10 cellular contexts compared by ENCODE assay signal in genomic region chr2:11505652-11506610, GRCh38. TPM values are rescaled to one million over a fixed set of nuclear protein-coding genes. Genes with fewer than 3 reads are reported as not detected.
DNase-seq lines count a peak whose midpoint lies in the region; ATAC-seq and TF ChIP-seq lines count a peak whose summit lies in the region.
"Had no signal": no experiment of that assay in that cellular context is flagged by ENCODE, and none has a peak within 500 bp of the region (broad histone marks: within the 10 kb centered on the region; RNA-seq: fewer than 3 reads in every experiment).

No MANE protein-coding gene starts in this region.

- H3K27me3 Mint-ChIP-seq in activated T-cell treated with anti-CD3 and anti-CD28 coated beads, Interleukin-2, amount 50 U/mL, for 4 hours (ENCODE audit: low read depth) = peaks cover 12% of the 10 kb centered on the region

- no peak for TF ChIP-seq CTCF in upper lobe of right lung (IDR thresholded peaks at IDR 0.05)

- no peaks in the 10 kb centered on the region for H3K4me1 ChIP-seq in upper lobe of right lung

- intact Hi-C loops in upper lobe of right lung (cut with DNase I) = no loop called here

- no peaks in the 10 kb centered on the region for H3K36me3 Mint-ChIP-seq in activated T-cell treated with anti-CD3 and anti-CD28 coated beads, Interleukin-2, amount 50 U/mL, for 4 hours (ENCODE audit: insufficient read depth)

- DNase-seq in NCI-H146 (lab: John Stamatoyannopoulos, UW) (peak; percentile 35), NCI-H146 treated with DMSO at 0.1 percent for 48 hours (lab: John Stamatoyannopoulos, UW; ENCODE audit: unreplicated experiment) (no peak), amniotic epithelial cell (ENCODE audit: low read depth) (peak; percentile 46), upper lobe of right lung (no peak), inferior parietal cortex (ENCODE audit: extremely low spot score) (no peak)
- DNase-seq in activated T-cell treated with anti-CD3 and anti-CD28 coated beads, Interleukin-2, amount 50 U/mL, for 4 hours = no peak
- DNase-seq: MG63; stimulated activated CD4-positive, alpha-beta T cell treated with anti-CD3 and anti-CD28 coated beads, Interleukin-1b, Interleukin-23, amount 100 ng/mL, for 48 hours had no signal

- no peaks in the 10 kb centered on the region for H3K9me3 Mint-ChIP-seq in activated T-cell treated with anti-CD3 and anti-CD28 coated beads, Interleukin-2, amount 50 U/mL, for 4 hours

- no peaks in the 10 kb centered on the region for H3K36me3 ChIP-seq in upper lobe of right lung
- H3K36me3 ChIP-seq: MG63 had no signal

- H3K4me3 Mint-ChIP-seq in activated T-cell treated with anti-CD3 and anti-CD28 coated beads, Interleukin-2, amount 50 U/mL, for 4 hours = no peak overlapping the region

- no peak overlapping the region for H3K27ac ChIP-seq in upper lobe of right lung

- ATAC-seq in HG03066 (IDR thresholded peaks at IDR 0.05; ENCODE audit: low read depth, unreplicated experiment) (peak; percentile 66), upper lobe of right lung (peak; percentile 40), HG03460 (IDR thresholded peaks at IDR 0.05; ENCODE audit: unreplicated experiment) (no peak)
- ATAC-seq in activated T-cell treated with anti-CD3 and anti-CD28 coated beads, Interleukin-2, amount 50 U/mL, for 4 hours = no peak

- no peaks in the 10 kb centered on the region for H3K9me3 ChIP-seq in upper lobe of right lung
- H3K9me3 ChIP-seq: MG63 had no signal

- H3K4me3 ChIP-seq in upper lobe of right lung = no peak overlapping the region
- H3K4me3 ChIP-seq: MG63 had no signal

- no peaks in the 10 kb centered on the region for H3K4me1 Mint-ChIP-seq in activated T-cell treated with anti-CD3 and anti-CD28 coated beads, Interleukin-2, amount 50 U/mL, for 4 hours (ENCODE audit: low read depth)

- H3K27me3 ChIP-seq in upper lobe of right lung = peaks cover 12% of the 10 kb centered on the region
- H3K27me3 ChIP-seq: MG63 had no signal

RNA-seq across cellular contexts. Expression of gene GREB1, which starts 27.9 kb away (rescaled TPM):
- total RNA-seq in upper lobe of right lung = 0.90 TPM
- under 1 TPM; 0.32 to 0.33 (median 0.33) TPM for total RNA-seq in activated T-cell treated with anti-CD3 and anti-CD28 coated beads, Interleukin-2, amount 50 U/mL, for 4 hours

RNA-seq across cellular contexts. Expression of gene E2F6, which starts 40.0 kb away (rescaled TPM):
- total RNA-seq in upper lobe of right lung = 14.5 TPM
- total RNA-seq in activated T-cell treated with anti-CD3 and anti-CD28 coated beads, Interleukin-2, amount 50 U/mL, for 4 hours = 10 to 100 TPM; 21.8 to 23.7 (median 23.2) TPM

Comparison
In these comparisons a context has a peak if more than half of its experiments do, and no peak if none do; other contexts are left out.
1. DNase-seq: peak in NCI-H146 (single experiment) and amniotic epithelial cell (single experiment); none in NCI-H146 treated with DMSO at 0.1 percent for 48 hours (single experiment), upper lobe of right lung (single experiment), activated T-cell treated with anti-CD3 and anti-CD28 coated beads, Interleukin-2, amount 50 U/mL, for 4 hours (single experiment) and inferior parietal cortex (single experiment).
2. ATAC-seq: peak in HG03066 (single experiment) and upper lobe of right lung (single experiment); none in HG03460 (single experiment) and activated T-cell treated with anti-CD3 and anti-CD28 coated beads, Interleukin-2, amount 50 U/mL, for 4 hours (0 of 2).